1 cellular context compared by ENCODE assay signal in the genomic region with DNA sequence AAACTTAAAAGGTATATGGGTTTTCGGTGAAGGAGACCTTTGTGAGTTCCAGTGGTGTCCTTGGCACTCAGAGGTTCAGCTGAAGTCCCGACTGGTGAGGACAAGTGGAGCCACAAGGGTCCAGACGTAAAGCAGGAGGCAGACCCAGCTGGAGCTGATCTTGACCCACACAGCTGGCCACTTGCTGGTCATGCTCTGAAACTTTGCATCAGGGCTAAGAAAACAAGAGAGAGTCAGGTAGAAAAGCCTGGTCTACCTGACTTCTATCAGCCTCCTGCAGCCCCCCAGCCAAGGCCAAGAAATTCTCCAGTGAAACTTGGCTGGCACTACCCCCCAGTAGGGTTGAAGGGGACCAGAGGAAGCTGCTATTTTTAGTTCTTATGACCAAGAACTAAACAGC.
TF ChIP-seq lines count a peak whose summit lies in the region.

No MANE protein-coding gene starts in this region.

TF ChIP-seq in GM23338, 12 proteins besides CTCF, POLR2A, EP300 and RAD21:
- TF ChIP-seq, protein P1, sequence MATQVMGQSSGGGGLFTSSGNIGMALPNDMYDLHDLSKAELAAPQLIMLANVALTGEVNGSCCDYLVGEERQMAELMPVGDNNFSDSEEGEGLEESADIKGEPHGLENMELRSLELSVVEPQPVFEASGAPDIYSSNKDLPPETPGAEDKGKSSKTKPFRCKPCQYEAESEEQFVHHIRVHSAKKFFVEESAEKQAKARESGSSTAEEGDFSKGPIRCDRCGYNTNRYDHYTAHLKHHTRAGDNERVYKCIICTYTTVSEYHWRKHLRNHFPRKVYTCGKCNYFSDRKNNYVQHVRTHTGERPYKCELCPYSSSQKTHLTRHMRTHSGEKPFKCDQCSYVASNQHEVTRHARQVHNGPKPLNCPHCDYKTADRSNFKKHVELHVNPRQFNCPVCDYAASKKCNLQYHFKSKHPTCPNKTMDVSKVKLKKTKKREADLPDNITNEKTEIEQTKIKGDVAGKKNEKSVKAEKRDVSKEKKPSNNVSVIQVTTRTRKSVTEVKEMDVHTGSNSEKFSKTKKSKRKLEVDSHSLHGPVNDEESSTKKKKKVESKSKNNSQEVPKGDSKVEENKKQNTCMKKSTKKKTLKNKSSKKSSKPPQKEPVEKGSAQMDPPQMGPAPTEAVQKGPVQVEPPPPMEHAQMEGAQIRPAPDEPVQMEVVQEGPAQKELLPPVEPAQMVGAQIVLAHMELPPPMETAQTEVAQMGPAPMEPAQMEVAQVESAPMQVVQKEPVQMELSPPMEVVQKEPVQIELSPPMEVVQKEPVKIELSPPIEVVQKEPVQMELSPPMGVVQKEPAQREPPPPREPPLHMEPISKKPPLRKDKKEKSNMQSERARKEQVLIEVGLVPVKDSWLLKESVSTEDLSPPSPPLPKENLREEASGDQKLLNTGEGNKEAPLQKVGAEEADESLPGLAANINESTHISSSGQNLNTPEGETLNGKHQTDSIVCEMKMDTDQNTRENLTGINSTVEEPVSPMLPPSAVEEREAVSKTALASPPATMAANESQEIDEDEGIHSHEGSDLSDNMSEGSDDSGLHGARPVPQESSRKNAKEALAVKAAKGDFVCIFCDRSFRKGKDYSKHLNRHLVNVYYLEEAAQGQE (IDR thresholded peaks at IDR 0.05; ENCODE audit: unreplicated experiment), result no peak
